29 cellular contexts compared by ENCODE assay signal in genomic region chr1:58316141-58316540, GRCh38.
"Had no signal": no experiment of that assay in that cellular context is flagged by ENCODE, and none has a peak within 500 bp of the region (broad histone marks: within the 10 kb centered on the region; RNA-seq: fewer than 3 reads in every experiment).

No MANE protein-coding gene starts in this region.

- ATAC-seq: naive thymus-derived CD8-positive, alpha-beta T cell; natural killer cell treated with Interleukin-12 subunit alpha and Interleukin-12 subunit beta and Interleukin-15 and Interleukin-18, amount 100 ng/mL, for 72 hours; psoas muscle; right cardiac atrium; sciatic nerve; stimulated activated memory B cell treated with anti-CD40 and anti-IgM and Interleukin-4, amounts not matched to agents 10 μg/mL and 1 μg/mL and 100 μg/mL, for 72 hours; stimulated activated naive CD8-positive, alpha-beta T cell treated with anti-CD3 and anti-CD28 coated beads, Interleukin-15, amount 100 ng/mL, for 72 hours; stimulated activated naive CD8-positive, alpha-beta T cell treated with anti-CD3 and anti-CD28 coated beads, Interleukin-15, Interleukin-2, amounts not matched to agents 100 U/mL and 50 U/mL, for 24 hours; upper lobe of right lung had no signal

- H3K4me1 ChIP-seq: parathyroid adenoma, psoas muscle, spleen, suprapubic skin, testis, tibial artery, transverse colon, upper lobe of right lung, uterus had no signal

- H3K27ac ChIP-seq: neutrophil, parathyroid adenoma, psoas muscle, skin epidermis, spleen, suprapubic skin, testis, tibial artery, transverse colon, upper lobe of right lung, uterus had no signal

- DNase-seq: naive thymus-derived CD8-positive, alpha-beta T cell; nephron progenitor cell; nucleus accumbens; posterior cingulate gyrus; psoas muscle; right cardiac atrium; spleen; stimulated activated CD4-positive, alpha-beta T cell treated with anti-CD3 and anti-CD28 coated beads, Interleukin-12 subunit alpha, Interleukin-12 subunit beta, amount 100 ng/mL, for 4 hours; stimulated activated CD4-positive, alpha-beta T cell treated with anti-CD3 and anti-CD28 coated beads, Interleukin-1b, Interleukin-23, amount 100 ng/mL, for 48 hours; stimulated activated CD4-positive, alpha-beta T cell treated with anti-CD3 and anti-CD28 coated beads, Interleukin-4, amount 100 ng/mL, for 1 hour; stimulated activated CD4-positive, alpha-beta T cell treated with anti-CD3 and anti-CD28 coated beads, Interleukin-4, amount 100 ng/mL, for 4 hours; stimulated activated CD8-positive, alpha-beta memory T cell treated with anti-CD3 and anti-CD28 coated beads, Interleukin-4, amount 100 ng/mL, for 48 hours; stimulated activated naive CD4-positive, alpha-beta T cell; stimulated activated naive CD8-positive, alpha-beta T cell treated with anti-CD3 and anti-CD28 coated beads, Interleukin-15, amount 100 ng/mL, for 72 hours; stimulated activated naive CD8-positive, alpha-beta T cell treated with anti-CD3 and anti-CD28 coated beads, Interleukin-15, Interleukin-2, amounts not matched to agents 100 U/mL and 50 U/mL, for 24 hours; substantia nigra; testis; tibial artery; transverse colon; upper lobe of right lung; uterus had no signal

- H3K79me2 ChIP-seq: parathyroid adenoma had no signal

- H3K4me2 ChIP-seq: smooth muscle cell had no signal

- H3K36me3 ChIP-seq: neutrophil, suprapubic skin, tibial artery, transverse colon, upper lobe of right lung, uterus had no signal

- H3K27me3 ChIP-seq: spleen, suprapubic skin, testis, tibial artery, transverse colon, upper lobe of right lung, uterus had no signal

- H3K4me3 ChIP-seq: psoas muscle, skin epidermis, smooth muscle cell, spleen, suprapubic skin, testis, tibial artery, transverse colon, upper lobe of right lung, uterus had no signal

- H3K9me3 ChIP-seq: neutrophil, psoas muscle, suprapubic skin, testis, upper lobe of right lung, uterus had no signal

- H2AFZ ChIP-seq: parathyroid adenoma had no signal

- H3K9ac ChIP-seq: parathyroid adenoma had no signal
